In the genomic region with DNA sequence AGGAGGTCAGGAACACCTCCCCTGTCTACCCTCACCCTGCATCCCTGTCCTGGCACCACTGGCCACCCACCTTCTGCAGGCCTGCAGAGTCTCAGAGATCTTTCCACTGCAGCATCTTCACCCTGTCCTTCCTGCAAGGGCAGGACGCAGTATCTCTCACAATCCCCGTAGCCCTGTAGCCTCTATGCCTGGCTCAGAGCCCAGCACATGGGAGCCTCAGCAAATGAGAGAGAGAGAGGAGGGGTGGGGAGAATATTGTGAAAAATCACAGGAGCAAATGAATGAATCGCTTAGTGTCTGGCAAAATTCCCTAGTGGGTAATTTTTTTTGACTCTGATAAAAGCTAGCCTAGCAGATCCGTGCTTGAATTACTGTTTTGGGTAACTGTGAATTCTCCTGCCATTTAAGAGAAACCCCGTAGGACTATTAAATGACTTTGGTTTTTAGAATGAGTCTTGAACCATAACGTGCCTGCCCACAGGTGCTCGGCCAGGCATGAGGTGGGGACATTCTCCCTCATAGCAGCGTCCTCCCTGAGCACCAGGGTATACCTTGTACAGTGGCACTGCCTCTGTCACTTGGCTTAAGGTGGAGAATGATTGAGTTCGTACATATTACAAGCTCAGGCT, we compare ENCODE assay signal across 11 cellular contexts.
DNase-seq lines count a peak whose midpoint lies in the region; ATAC-seq and TF ChIP-seq lines count a peak whose summit lies in the region.
"Had no signal": no experiment of that assay in that cellular context is flagged by ENCODE, and none has a peak within 500 bp of the region (broad histone marks: within the 10 kb centered on the region; RNA-seq: fewer than 3 reads in every experiment).

No MANE protein-coding gene starts in this region.

- DNase-seq in NCI-H2171 (lab: John Stamatoyannopoulos, UW) (peak; percentile 72), erythroblast (lab: John Stamatoyannopoulos, UW) (peak; percentile 75 to 76), myocyte (ENCODE audit: low read depth) (peak; percentile 33), HuH-7.5 (ENCODE audit: low spot score) (no peak), activated gamma-delta T cell treated with Interleukin-2 at 50 U/mL for 16 hours (no peak)
- DNase-seq: brain microvascular endothelial cell, foreskin melanocyte, stomach had no signal

- H3K4me2 ChIP-seq in BLaER1: peak overlapping the region; percentile 92

- H3K9ac ChIP-seq in BLaER1: no peak overlapping the region

- H3K27me3 ChIP-seq in BLaER1: no peaks in the 10 kb centered on the region
- H3K27me3 ChIP-seq: brain microvascular endothelial cell, stomach had no signal

- H3K9me3 ChIP-seq in BLaER1: no peaks in the 10 kb centered on the region
- H3K9me3 ChIP-seq: stomach had no signal

- no peak for ATAC-seq in activated CD4-positive, CD25-positive, alpha-beta regulatory T cell treated with anti-CD3 and anti-CD28 coated beads, Interleukin-2, amount 50 U/mL, for 24 hours
- ATAC-seq in GM19397 (IDR thresholded peaks at IDR 0.05; ENCODE audit: unreplicated experiment): no peak

- peak overlapping the region; percentile 89 for H3K27ac ChIP-seq in BLaER1
- H3K27ac ChIP-seq: brain microvascular endothelial cell, stomach had no signal

- no peaks in the 10 kb centered on the region for H3K36me3 ChIP-seq in BLaER1
- H3K36me3 ChIP-seq: brain microvascular endothelial cell, stomach had no signal

- no peak overlapping the region for H3K4me3 ChIP-seq in BLaER1
- H3K4me3 ChIP-seq: stomach had no signal

- H3K4me1 ChIP-seq in BLaER1: peaks cover 65% of the 10 kb centered on the region

- H4K20me1 ChIP-seq in BLaER1: no peaks in the 10 kb centered on the region

- TF ChIP-seq POLR2A in erythroblast (IDR thresholded peaks at IDR 0.05; ENCODE audit: low read length): no peak

Comparison
In these comparisons a context has a peak if more than half of its experiments do, and no peak if none do; other contexts are left out.
1. DNase-seq: peak in NCI-H2171 (single experiment), erythroblast (2 of 2) and myocyte (single experiment); none in HuH-7.5 (single experiment) and activated gamma-delta T cell treated with Interleukin-2 at 50 U/mL for 16 hours (single experiment).